In the genomic region with DNA sequence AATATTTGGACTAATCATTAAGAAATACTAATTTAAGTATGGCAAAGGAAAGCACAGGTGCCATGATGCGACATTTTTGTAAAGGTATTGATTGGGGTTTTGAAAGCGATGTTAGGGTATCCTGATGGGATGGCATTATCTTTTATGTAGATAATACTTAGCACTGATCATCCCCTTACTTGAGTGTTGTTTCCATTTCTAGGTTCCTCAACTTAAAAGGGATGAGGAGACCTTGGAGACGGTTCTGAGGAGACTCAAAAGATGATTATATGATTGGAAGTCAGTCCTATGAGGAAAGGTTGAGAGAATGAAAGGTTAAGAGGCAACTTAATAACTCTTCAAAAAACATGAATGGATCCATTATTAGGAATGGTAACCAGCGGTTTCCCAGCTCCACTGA, we compare ENCODE assay signal across 26 cellular contexts. TPM values are rescaled to one million over a fixed set of nuclear protein-coding genes. Genes with fewer than 3 reads are reported as not detected.
DNase-seq lines count a peak whose midpoint lies in the region; ATAC-seq and TF ChIP-seq lines count a peak whose summit lies in the region.
"Had no signal": no experiment of that assay in that cellular context is flagged by ENCODE, and none has a peak within 500 bp of the region (broad histone marks: within the 10 kb centered on the region; RNA-seq: fewer than 3 reads in every experiment).

No MANE protein-coding gene starts in this region.

- peaks cover 84% of the 10 kb centered on the region for H4K20me1 ChIP-seq in OCI-LY3 (ENCODE audit: insufficient read depth, low read length)

- H3K4me2 ChIP-seq in OCI-LY3 (ENCODE audit: low read length): peak overlapping the region; percentile 73; the same call in 1 of the 2 replicates

- TF ChIP-seq CTCF in OCI-LY3 (IDR thresholded peaks at IDR 0.05; ENCODE audit: low read depth, low read length) (no peak), chondrocyte (IDR thresholded peaks at IDR 0.05) (no peak)

- DNase-seq in stimulated activated naive CD8-positive, alpha-beta T cell treated with anti-CD3 and anti-CD28 coated beads, Interleukin-15, Interleukin-2, amounts not matched to agents 100 U/mL and 50 U/mL, for 24 hours: no peak
- no peak for DNase-seq in activated naive CD8-positive, alpha-beta T cell treated with anti-CD3 and anti-CD28 coated beads for 36 hours
- DNase-seq in stimulated activated naive CD8-positive, alpha-beta T cell treated with anti-CD3 and anti-CD28 coated beads, Interleukin-15, amount 100 ng/mL, for 72 hours: no peak
- no peak for DNase-seq in chondrocyte (ENCODE audit: low spot score)
- DNase-seq: activated CD4-positive, CD25-positive, alpha-beta regulatory T cell treated with anti-CD3 and anti-CD28 coated beads, Interleukin-2, amount 50 U/mL, for 72 hours; activated CD8-positive, alpha-beta memory T cell treated with anti-CD3 and anti-CD28 coated beads, Interleukin-2, amount 50 U/mL, for 4 hours; activated gamma-delta T cell; left ventricle myocardium inferior; midbrain; NCI-H1092; NCI-H187; NCI-H2171 treated with DMSO at 0.1 percent for 48 hours; NCI-H524; Peyer's patch; SIG-M5; stimulated activated CD4-positive, alpha-beta T cell treated with anti-CD3 and anti-CD28 coated beads, Interleukin-15, amount 100 ng/mL, for 24 hours; stomach; thyroid gland had no signal

- no peak overlapping the region for H2AFZ ChIP-seq in OCI-LY3 (ENCODE audit: low read depth, low read length)

- H3K4me3 ChIP-seq in OCI-LY3 (ENCODE audit: low read length): 0 out of 2 replicates have a peak overlapping the region, but pooled peaks have one; percentile 50
- H3K4me3 ChIP-seq: left ventricle myocardium inferior, Peyer's patch, stomach, thyroid gland had no signal

- H3K4me1 Mint-ChIP-seq in stimulated activated naive CD8-positive, alpha-beta T cell treated with anti-CD3 and anti-CD28 coated beads, Interleukin-15, Interleukin-2, amounts not matched to agents 100 ng/mL and 50 ng/mL, for 24 hours (ENCODE audit: low read depth): peaks cover 81% of the 10 kb centered on the region
- H3K4me1 Mint-ChIP-seq in activated naive CD8-positive, alpha-beta T cell treated with anti-CD3 and anti-CD28 coated beads for 36 hours: peaks cover 62% of the 10 kb centered on the region
- H3K4me1 Mint-ChIP-seq in stimulated activated naive CD8-positive, alpha-beta T cell treated with anti-CD3 and anti-CD28 coated beads, Interleukin-15, amount 100 ng/mL, for 72 hours: peaks cover 78% of the 10 kb centered on the region
- peaks cover 41% of the 10 kb centered on the region for H3K4me1 Mint-ChIP-seq in chondrocyte (ENCODE audit: low read depth)

- no peak overlapping the region for H3K27ac Mint-ChIP-seq in stimulated activated naive CD8-positive, alpha-beta T cell treated with anti-CD3 and anti-CD28 coated beads, Interleukin-15, Interleukin-2, amounts not matched to agents 100 ng/mL and 50 ng/mL, for 24 hours
- peak overlapping the region; percentile 63 for H3K27ac Mint-ChIP-seq in activated naive CD8-positive, alpha-beta T cell treated with anti-CD3 and anti-CD28 coated beads for 36 hours
- H3K27ac Mint-ChIP-seq in stimulated activated naive CD8-positive, alpha-beta T cell treated with anti-CD3 and anti-CD28 coated beads, Interleukin-15, amount 100 ng/mL, for 72 hours: peak overlapping the region in 1 of 2 donors; percentile 27
- no peak overlapping the region for H3K27ac Mint-ChIP-seq in chondrocyte (ENCODE audit: unreplicated experiment)
- H3K27ac Mint-ChIP-seq: brain, nephron had no signal

- H3K27ac ChIP-seq in OCI-LY3 (ENCODE audit: low read length): no peak overlapping the region
- H3K27ac ChIP-seq: C4-2B, left ventricle myocardium inferior, Peyer's patch, stomach, thyroid gland had no signal

- no peak for ATAC-seq in stimulated activated naive CD8-positive, alpha-beta T cell treated with anti-CD3 and anti-CD28 coated beads, Interleukin-15, Interleukin-2, amounts not matched to agents 100 U/mL and 50 U/mL, for 24 hours
- ATAC-seq in stimulated activated naive CD8-positive, alpha-beta T cell treated with anti-CD3 and anti-CD28 coated beads, Interleukin-15, amount 100 ng/mL, for 72 hours: no peak
- ATAC-seq in HG02938 (IDR thresholded peaks at IDR 0.05; ENCODE audit: unreplicated experiment) (no peak), GM21786 (IDR thresholded peaks at IDR 0.05; ENCODE audit: unreplicated experiment) (no peak)
- ATAC-seq: HepG2 had no signal

- H3K9me3 Mint-ChIP-seq in stimulated activated naive CD8-positive, alpha-beta T cell treated with anti-CD3 and anti-CD28 coated beads, Interleukin-15, Interleukin-2, amounts not matched to agents 100 ng/mL and 50 ng/mL, for 24 hours: no peaks in the 10 kb centered on the region
- H3K9me3 Mint-ChIP-seq in activated naive CD8-positive, alpha-beta T cell treated with anti-CD3 and anti-CD28 coated beads for 36 hours: no peaks in the 10 kb centered on the region
- no peaks in the 10 kb centered on the region for H3K9me3 Mint-ChIP-seq in stimulated activated naive CD8-positive, alpha-beta T cell treated with anti-CD3 and anti-CD28 coated beads, Interleukin-15, amount 100 ng/mL, for 72 hours
- no peaks in the 10 kb centered on the region for H3K9me3 Mint-ChIP-seq in chondrocyte (ENCODE audit: low read depth)
- H3K9me3 Mint-ChIP-seq: brain, nephron had no signal

- H3K27me3 ChIP-seq in OCI-LY3 (ENCODE audit: low read depth, low read length): no peaks in the 10 kb centered on the region
- H3K27me3 ChIP-seq: Peyer's patch, stomach, thyroid gland had no signal

- no peaks in the 10 kb centered on the region for H3K27me3 Mint-ChIP-seq in stimulated activated naive CD8-positive, alpha-beta T cell treated with anti-CD3 and anti-CD28 coated beads, Interleukin-15, Interleukin-2, amounts not matched to agents 100 ng/mL and 50 ng/mL, for 24 hours
- H3K27me3 Mint-ChIP-seq in activated naive CD8-positive, alpha-beta T cell treated with anti-CD3 and anti-CD28 coated beads for 36 hours: no peaks in the 10 kb centered on the region
- no peaks in the 10 kb centered on the region for H3K27me3 Mint-ChIP-seq in stimulated activated naive CD8-positive, alpha-beta T cell treated with anti-CD3 and anti-CD28 coated beads, Interleukin-15, amount 100 ng/mL, for 72 hours
- no peaks in the 10 kb centered on the region for H3K27me3 Mint-ChIP-seq in chondrocyte (ENCODE audit: low read depth)
- H3K27me3 Mint-ChIP-seq: brain had no signal

- H3K4me1 ChIP-seq in OCI-LY3 (ENCODE audit: low read length): peaks cover 50% of the 10 kb centered on the region

- peaks cover 45% of the 10 kb centered on the region for H3K36me3 Mint-ChIP-seq in stimulated activated naive CD8-positive, alpha-beta T cell treated with anti-CD3 and anti-CD28 coated beads, Interleukin-15, Interleukin-2, amounts not matched to agents 100 ng/mL and 50 ng/mL, for 24 hours (ENCODE audit: low read depth)
- H3K36me3 Mint-ChIP-seq in activated naive CD8-positive, alpha-beta T cell treated with anti-CD3 and anti-CD28 coated beads for 36 hours: peaks cover 41% of the 10 kb centered on the region
- H3K36me3 Mint-ChIP-seq in chondrocyte (ENCODE audit: low read depth): no peaks in the 10 kb centered on the region

- no peaks in the 10 kb centered on the region for H3K9me3 ChIP-seq in OCI-LY3 (ENCODE audit: insufficient read depth, low read length)
- H3K9me3 ChIP-seq: left ventricle myocardium inferior, Peyer's patch, stomach, thyroid gland had no signal

- peak overlapping the region; percentile 30 for H3K4me3 Mint-ChIP-seq in stimulated activated naive CD8-positive, alpha-beta T cell treated with anti-CD3 and anti-CD28 coated beads, Interleukin-15, Interleukin-2, amounts not matched to agents 100 ng/mL and 50 ng/mL, for 24 hours
- H3K4me3 Mint-ChIP-seq in activated naive CD8-positive, alpha-beta T cell treated with anti-CD3 and anti-CD28 coated beads for 36 hours: no peak overlapping the region
- peak overlapping the region; percentile 53 to 54 for H3K4me3 Mint-ChIP-seq in stimulated activated naive CD8-positive, alpha-beta T cell treated with anti-CD3 and anti-CD28 coated beads, Interleukin-15, amount 100 ng/mL, for 72 hours
- no peak overlapping the region for H3K4me3 Mint-ChIP-seq in chondrocyte (ENCODE audit: unreplicated experiment)
- H3K4me3 Mint-ChIP-seq: nephron had no signal

- H3K36me3 ChIP-seq in OCI-LY3 (replicated peaks; ENCODE audit: low read depth, low read length): peaks cover 39% of the 10 kb centered on the region
- H3K36me3 ChIP-seq: left ventricle myocardium inferior, thyroid gland had no signal

- H3K9ac ChIP-seq in OCI-LY3 (ENCODE audit: low read length): no peak overlapping the region

- peaks cover 100% of the 10 kb centered on the region for H3K79me2 ChIP-seq in OCI-LY3 (ENCODE audit: low read length)

RNA-seq across cellular contexts. Expression of a gene that starts 11.1 kb away (rescaled TPM):
- 10 to 100 TPM; 55.8 to 58.9 TPM for total RNA-seq in activated naive CD8-positive, alpha-beta T cell treated with anti-CD3 and anti-CD28 coated beads for 36 hours
- total RNA-seq in chondrocyte: 40.3 to 57.6 TPM (median 42.9 TPM) in 3 replicates

RNA-seq across cellular contexts. Expression of a gene that starts 46.0 kb away (rescaled TPM):
- total RNA-seq in activated naive CD8-positive, alpha-beta T cell treated with anti-CD3 and anti-CD28 coated beads for 36 hours: 100 to 1,000 TPM; 246 to 264 TPM
- total RNA-seq in chondrocyte: 107 to 138 TPM (median 135 TPM) in 3 replicates

Comparison
In these comparisons a context has a peak if more than half of its experiments do, and no peak if none do; other contexts are left out.
1. H3K4me3 Mint-ChIP-seq: peak in stimulated activated naive CD8-positive, alpha-beta T cell treated with anti-CD3 and anti-CD28 coated beads, Interleukin-15, Interleukin-2, amounts not matched to agents 100 ng/mL and 50 ng/mL, for 24 hours (single experiment) and stimulated activated naive CD8-positive, alpha-beta T cell treated with anti-CD3 and anti-CD28 coated beads, Interleukin-15, amount 100 ng/mL, for 72 hours (2 of 2); none in activated naive CD8-positive, alpha-beta T cell treated with anti-CD3 and anti-CD28 coated beads for 36 hours (single experiment) and chondrocyte (single experiment).